ENCODE assay signal across 24 cellular contexts in genomic region chr17:27425991-27426390, GRCh38.
"Had no signal": no experiment of that assay in that cellular context is flagged by ENCODE, and none has a peak within 500 bp of the region (broad histone marks: within the 10 kb centered on the region; RNA-seq: fewer than 3 reads in every experiment).

No MANE protein-coding gene starts in this region.

- H3K9me3 ChIP-seq: colonic mucosa, esophagus squamous epithelium, gastrocnemius medialis, left lung had no signal

- H3K27me3 ChIP-seq: colonic mucosa, esophagus squamous epithelium, gastrocnemius medialis, heart right ventricle, left lung had no signal

- H3K4me1 ChIP-seq: colonic mucosa, esophagus squamous epithelium, gastrocnemius medialis, heart right ventricle, left lung had no signal

- FAIRE-seq: endometrium, islet of Langerhans, keratinocyte had no signal

- H3K4me3 ChIP-seq: colonic mucosa, esophagus squamous epithelium, gastrocnemius medialis, heart right ventricle, left lung had no signal

- H3K27ac ChIP-seq: colonic mucosa, epithelial cell of prostate, esophagus squamous epithelium, gastrocnemius medialis, heart right ventricle, left lung had no signal

- ATAC-seq: effector memory CD8-positive, alpha-beta T cell; esophagus mucosa; gastrocnemius medialis; heart right ventricle; left cardiac atrium; left lung; left ventricle myocardium superior had no signal

- H3K36me3 ChIP-seq: colonic mucosa, esophagus squamous epithelium, gastrocnemius medialis, heart right ventricle, left lung had no signal

- DNase-seq: colonic mucosa; cortex of kidney; effector CD8-positive, alpha-beta T cell; effector memory CD8-positive, alpha-beta T cell; endodermal cell; erythroblast; esophagus squamous epithelium; foreskin fibroblast; foreskin melanocyte; gastrocnemius medialis; glutamatergic neuron; head of caudate nucleus; heart right ventricle; hippocampal formation; left cardiac atrium; left lung; left ventricle myocardium superior; mesenchymal stem cell; midbrain had no signal
